8 cellular contexts compared by ENCODE assay signal in the genomic region with DNA sequence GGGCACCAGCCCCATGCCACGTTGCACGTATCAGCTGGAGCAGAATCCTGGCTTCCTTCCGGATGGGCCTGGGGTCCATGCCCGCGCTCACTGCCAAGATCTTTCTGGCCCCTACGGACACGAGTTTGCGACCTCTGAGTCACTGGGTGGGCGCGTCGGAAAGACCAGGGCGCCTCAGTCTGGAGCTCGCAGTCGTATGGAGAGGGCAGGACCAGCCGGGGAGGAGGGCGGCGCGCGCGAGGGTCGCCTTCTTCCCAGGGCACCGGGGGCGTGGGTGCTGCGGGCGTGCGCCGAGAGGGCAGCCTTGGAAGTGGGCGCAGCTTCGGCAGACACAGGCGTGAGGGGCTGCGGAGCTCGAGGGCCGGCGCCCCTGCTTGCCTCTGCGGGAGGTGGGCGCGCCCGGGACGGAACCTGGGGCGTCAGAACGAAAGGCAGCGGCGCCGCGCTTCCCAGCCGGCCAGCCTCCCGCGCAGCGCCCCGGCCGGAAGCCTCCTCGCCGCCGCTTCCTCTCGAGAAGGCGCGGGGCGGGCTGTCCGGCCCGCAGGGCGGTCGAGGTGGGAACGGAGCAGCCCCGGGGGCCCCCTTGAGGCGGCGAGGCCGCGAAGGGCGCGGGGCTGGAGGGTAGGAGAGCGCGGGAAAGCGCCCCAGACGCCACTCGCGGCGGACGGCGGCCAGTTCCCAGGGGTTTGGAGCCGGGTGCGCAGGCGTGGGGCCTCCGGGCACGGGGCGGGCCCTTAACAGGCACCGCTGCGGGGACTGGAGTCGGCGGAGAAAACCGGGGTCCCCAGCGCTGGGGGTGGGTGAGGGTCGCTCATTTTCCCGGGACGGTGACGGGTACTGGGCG. TPM values are rescaled to one million over a fixed set of nuclear protein-coding genes. Genes with fewer than 3 reads are reported as not detected.
DNase-seq lines count a peak whose midpoint lies in the region; ATAC-seq and TF ChIP-seq lines count a peak whose summit lies in the region.

A gene (plus strand): TSS at position 490 of the 844 bp plus-strand sequence. CDS start 459 bp downstream, outside the sequence.

- ATAC-seq in DND-41 (ENCODE audit: insufficient read depth, low read depth), result peak; percentile 82
- ATAC-seq in GM21423 (IDR thresholded peaks at IDR 0.05; ENCODE audit: unreplicated experiment), result peak; percentile 61
- peak; percentile 74 to 76 for ATAC-seq in right cardiac atrium
- ATAC-seq in HG02938 (IDR thresholded peaks at IDR 0.05; ENCODE audit: unreplicated experiment), result no peak

- under 1% methylated on average over 96 of the region's 96 CpGs for WGBS in right cardiac atrium

- no peaks in the 10 kb centered on the region for H3K9me3 ChIP-seq in DND-41 (ENCODE audit: insufficient read depth, low read length, severe bottlenecking)
- H3K9me3 ChIP-seq in Karpas-422 (ENCODE audit: low read length), result no peaks in the 10 kb centered on the region
- H3K9me3 ChIP-seq in right cardiac atrium (ENCODE audit: control insufficient read depth, low read length), result no peaks in the 10 kb centered on the region

- H3K4me2 ChIP-seq in DND-41 (ENCODE audit: insufficient read depth, low read length) (peak within 1 kb of the TSS; percentile 89), Karpas-422 (ENCODE audit: low read depth, low read length, poor library complexity, severe bottlenecking) (peak within 1 kb of the TSS; percentile 80)

- TF ChIP-seq CTCF in DND-41 (IDR thresholded peaks at IDR 0.05; ENCODE audit: borderline replicate concordance, extremely low read depth, low read length, poor library complexity, severe bottlenecking), result no peak

- H3K36me3 ChIP-seq in DND-41 (ENCODE audit: insufficient read depth, low read length), result peaks cover 50% of the 10 kb centered on the region
- peaks cover 13% of the 10 kb centered on the region; the same call in 1 of the 2 replicates for H3K36me3 ChIP-seq in Karpas-422 (ENCODE audit: insufficient read depth, low read length)

- H3K27me3 ChIP-seq in DND-41 (ENCODE audit: insufficient read depth, low read length, poor library complexity) (no peaks in the 10 kb centered on the region), Karpas-422 (ENCODE audit: low read length) (no peaks in the 10 kb centered on the region), right cardiac atrium (ENCODE audit: control insufficient read depth, insufficient read depth) (no peaks in the 10 kb centered on the region)

- H3K4me1 ChIP-seq in DND-41 (ENCODE audit: insufficient read depth, low read length) (peaks cover 70% of the 10 kb centered on the region), Karpas-422 (ENCODE audit: low read length) (peaks cover 45% of the 10 kb centered on the region), right cardiac atrium (ENCODE audit: control insufficient read depth, insufficient read depth, low read length) (peaks cover 6% of the 10 kb centered on the region)

- peak within 1 kb of the TSS; percentile 88 for H3K27ac ChIP-seq in DND-41 (ENCODE audit: low read length)
- peak within 1 kb of the TSS; percentile 60 for H3K27ac ChIP-seq in Karpas-422 (ENCODE audit: low read length)
- H3K27ac ChIP-seq in right cardiac atrium (ENCODE audit: low read length), result peak within 1 kb of the TSS; percentile 43

- H3K4me3 ChIP-seq in DND-41 (ENCODE audit: low read depth in 1 of 2, low read length in 2 of 2) (peak within 1 kb of the TSS; percentile 57 to 86), Karpas-422 (ENCODE audit: low read length) (peak within 1 kb of the TSS; percentile 70), right cardiac atrium (ENCODE audit: low read length) (peak within 1 kb of the TSS; percentile 75)

- no peaks in the 10 kb centered on the region for H3K9me2 ChIP-seq in Karpas-422 (replicated peaks; ENCODE audit: insufficient read depth, low read length)

- peak within 1 kb of the TSS; percentile 88 for H3K27ac Mint-ChIP-seq in T-helper 1 cell treated with Interleukin-12 subunit alpha and Interleukin-12 subunit beta and Interleukin-4 antibody, amounts not matched to agents 30 μg/mL and 1 μg/mL, for 36 hours

- peak within 1 kb of the TSS; percentile 97 for H2AFZ ChIP-seq in DND-41 (ENCODE audit: low read depth, low read length)
- H2AFZ ChIP-seq in Karpas-422 (ENCODE audit: low read length), result no peak within 1 kb of the TSS; the same call in 1 of the 2 replicates

- no peaks in the 10 kb centered on the region for H3K9me3 Mint-ChIP-seq in T-helper 1 cell treated with Interleukin-12 subunit alpha and Interleukin-12 subunit beta and Interleukin-4 antibody, amounts not matched to agents 30 μg/mL and 1 μg/mL, for 36 hours

- peaks cover 26% of the 10 kb centered on the region for H3K4me1 Mint-ChIP-seq in T-helper 1 cell treated with Interleukin-12 subunit alpha and Interleukin-12 subunit beta and Interleukin-4 antibody, amounts not matched to agents 30 μg/mL and 1 μg/mL, for 36 hours (ENCODE audit: low read depth)

- no peaks in the 10 kb centered on the region for H3K27me3 Mint-ChIP-seq in T-helper 1 cell treated with Interleukin-12 subunit alpha and Interleukin-12 subunit beta and Interleukin-4 antibody, amounts not matched to agents 30 μg/mL and 1 μg/mL, for 36 hours (ENCODE audit: low read depth)

- H3K79me2 ChIP-seq in DND-41 (ENCODE audit: insufficient read depth, low read length) (peaks cover 65% of the 10 kb centered on the region), Karpas-422 (ENCODE audit: low read length) (peaks cover 37% of the 10 kb centered on the region)

- H3K9ac ChIP-seq in DND-41 (ENCODE audit: low read depth, low read length) (peak within 1 kb of the TSS; percentile 93), Karpas-422 (ENCODE audit: low read length) (peak within 1 kb of the TSS; percentile 78)

- peak within 1 kb of the TSS; percentile 90 for H3K4me3 Mint-ChIP-seq in T-helper 1 cell treated with Interleukin-12 subunit alpha and Interleukin-12 subunit beta and Interleukin-4 antibody, amounts not matched to agents 30 μg/mL and 1 μg/mL, for 36 hours

- H4K20me1 ChIP-seq in DND-41 (ENCODE audit: insufficient read depth, low read length) (peaks cover 30% of the 10 kb centered on the region), Karpas-422 (ENCODE audit: insufficient read depth, low read depth, low read length) (peaks cover 22% of the 10 kb centered on the region)

- intact Hi-C loops in right cardiac atrium (cut with DNase I), result loop anchor here in 3 of 4 donors (5.0 to 10.0 kb wide), 3 partner anchors 167 to 262 kb away; a partner anchor contains a TSS

- DNase-seq in DND-41 (peak; percentile 70), Karpas-422 (peak; percentile 88), anterior cingulate cortex (lab: John Stamatoyannopoulos, UW) (peak in 48 of 58 donors; percentile 14 to 80 (median 54)), right cardiac atrium (peak; percentile 67 to 88 (median 87)), renal cortical epithelial cell (ENCODE audit: low read depth) (no peak)

- H3K36me3 Mint-ChIP-seq in T-helper 1 cell treated with Interleukin-12 subunit alpha and Interleukin-12 subunit beta and Interleukin-4 antibody, amounts not matched to agents 30 μg/mL and 1 μg/mL, for 36 hours (ENCODE audit: low read depth), result peaks cover 14% of the 10 kb centered on the region

RNA-seq across cellular contexts. Expression of the gene that starts here (rescaled TPM):
- total RNA-seq in Karpas-422 (2014; rRNA removed; shearing (Covaris generic); ENCODE audit: low replicate concordance), result 85.1 and 210 TPM in 2 replicates
- total RNA-seq in right cardiac atrium, result 100 to 1,000 TPM; 158 to 185 (median 168) TPM
- polyA plus RNA-seq in right cardiac atrium, result 299 TPM
- total RNA-seq in renal cortical epithelial cell, result 119 and 198 TPM in 2 replicates
